In the genomic region with DNA sequence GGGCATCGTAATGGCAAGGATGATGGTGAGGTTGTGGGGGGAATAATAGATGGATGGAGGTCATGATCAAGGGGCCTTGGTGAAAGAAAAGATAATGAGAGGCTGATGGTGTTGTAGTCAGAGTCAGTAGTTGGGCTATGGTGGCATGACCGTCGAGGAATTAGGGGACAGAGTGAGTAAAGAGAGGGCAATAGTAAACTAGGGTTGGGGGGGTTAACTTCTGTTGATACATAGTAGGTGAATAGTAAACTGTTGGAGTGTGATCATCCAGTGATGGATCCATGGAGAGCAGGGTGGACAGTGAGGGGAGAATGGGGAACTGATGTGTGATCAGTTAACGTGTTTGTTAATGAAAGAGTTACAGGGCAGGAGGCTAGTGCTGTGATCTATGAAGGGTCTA, we compare ENCODE assay signal across 9 cellular contexts. TPM values are rescaled to one million over a fixed set of nuclear protein-coding genes. Genes with fewer than 3 reads are reported as not detected.
DNase-seq lines count a peak whose midpoint lies in the region; ATAC-seq and TF ChIP-seq lines count a peak whose summit lies in the region.
"Had no signal": no experiment of that assay in that cellular context is flagged by ENCODE, and none has a peak within 500 bp of the region (broad histone marks: within the 10 kb centered on the region; RNA-seq: fewer than 3 reads in every experiment).

No MANE protein-coding gene starts in this region.

- no peaks in the 10 kb centered on the region for H3K36me3 ChIP-seq in breast epithelium

- H3K27ac ChIP-seq in breast epithelium = peak overlapping the region; percentile 85 to 89

- TF ChIP-seq POLR2A in breast epithelium (IDR thresholded peaks at IDR 0.05) = no peak

- TF ChIP-seq CTCF in breast epithelium (IDR thresholded peaks at IDR 0.05) (no peak), mesothelial cell of epicardium (IDR thresholded peaks at IDR 0.05; ENCODE audit: unreplicated experiment) (no peak)

- DNase-seq in stimulated activated naive CD8-positive, alpha-beta T cell treated with anti-CD3 and anti-CD28 coated beads, Interleukin-15, Interleukin-2, amounts not matched to agents 100 U/mL and 50 U/mL, for 24 hours = no peak
- DNase-seq in breast epithelium (ENCODE audit: low spot score in 2 of 2) (no peak), mesothelial cell of epicardium (ENCODE audit: low spot score in 2 of 2, unreplicated experiment in 2 of 2) (no peak), DMS53 (lab: John Stamatoyannopoulos, UW) (no peak)
- no peak for DNase-seq in central memory CD4-positive, alpha-beta T cell
- DNase-seq: activated CD8-positive, alpha-beta memory T cell treated with anti-CD3 and anti-CD28 coated beads, Interleukin-2, amount 50 U/mL, for 48 hours had no signal

- peaks cover 26% of the 10 kb centered on the region for H3K4me1 Mint-ChIP-seq in stimulated activated naive CD8-positive, alpha-beta T cell treated with anti-CD3 and anti-CD28 coated beads, Interleukin-15, Interleukin-2, amounts not matched to agents 100 ng/mL and 50 ng/mL, for 24 hours (ENCODE audit: low read depth)
- H3K4me1 Mint-ChIP-seq in mesothelial cell of epicardium = peaks cover 19% of the 10 kb centered on the region

- ATAC-seq in stimulated activated naive CD8-positive, alpha-beta T cell treated with anti-CD3 and anti-CD28 coated beads, Interleukin-15, Interleukin-2, amounts not matched to agents 100 U/mL and 50 U/mL, for 24 hours = no peak
- ATAC-seq in HG02885 (IDR thresholded peaks at IDR 0.05; ENCODE audit: poor library complexity, unreplicated experiment) = no peak
- no peak for ATAC-seq in GM21526 (IDR thresholded peaks at IDR 0.05; ENCODE audit: low FRiP score, unreplicated experiment)

- no peaks in the 10 kb centered on the region for H3K9me3 ChIP-seq in breast epithelium

- no peaks in the 10 kb centered on the region for H3K9me3 Mint-ChIP-seq in stimulated activated naive CD8-positive, alpha-beta T cell treated with anti-CD3 and anti-CD28 coated beads, Interleukin-15, Interleukin-2, amounts not matched to agents 100 ng/mL and 50 ng/mL, for 24 hours
- H3K9me3 Mint-ChIP-seq in mesothelial cell of epicardium = peaks cover 16% of the 10 kb centered on the region

- H3K4me3 Mint-ChIP-seq in stimulated activated naive CD8-positive, alpha-beta T cell treated with anti-CD3 and anti-CD28 coated beads, Interleukin-15, Interleukin-2, amounts not matched to agents 100 ng/mL and 50 ng/mL, for 24 hours = peak overlapping the region; percentile 94
- peak overlapping the region; percentile 88 for H3K4me3 Mint-ChIP-seq in mesothelial cell of epicardium

- no peaks in the 10 kb centered on the region for H3K4me1 ChIP-seq in breast epithelium

- peak overlapping the region; percentile 62 to 75 (median 64) for H3K4me3 ChIP-seq in breast epithelium

- peaks cover 35% of the 10 kb centered on the region for H3K36me3 Mint-ChIP-seq in stimulated activated naive CD8-positive, alpha-beta T cell treated with anti-CD3 and anti-CD28 coated beads, Interleukin-15, Interleukin-2, amounts not matched to agents 100 ng/mL and 50 ng/mL, for 24 hours (ENCODE audit: low read depth)
- peaks cover 11% of the 10 kb centered on the region for H3K36me3 Mint-ChIP-seq in mesothelial cell of epicardium

- peaks cover 0 to 26% of the 10 kb centered on the region in 2 donors for H3K27me3 ChIP-seq in breast epithelium

- intact Hi-C loops in breast epithelium (cut with DNase I; ENCODE audit: low total_unique reads) = no loop called here

- peak overlapping the region; percentile 97 for H3K27ac Mint-ChIP-seq in stimulated activated naive CD8-positive, alpha-beta T cell treated with anti-CD3 and anti-CD28 coated beads, Interleukin-15, Interleukin-2, amounts not matched to agents 100 ng/mL and 50 ng/mL, for 24 hours
- H3K27ac Mint-ChIP-seq in mesothelial cell of epicardium = peak overlapping the region; percentile 10

- H3K27me3 Mint-ChIP-seq in stimulated activated naive CD8-positive, alpha-beta T cell treated with anti-CD3 and anti-CD28 coated beads, Interleukin-15, Interleukin-2, amounts not matched to agents 100 ng/mL and 50 ng/mL, for 24 hours = no peaks in the 10 kb centered on the region
- no peaks in the 10 kb centered on the region for H3K27me3 Mint-ChIP-seq in mesothelial cell of epicardium (ENCODE audit: low read depth)

RNA-seq across cellular contexts. Expression of a gene that starts 0.9 kb away (rescaled TPM):
- 10 to 100 TPM; 31.8 to 55.4 (median 34.8) TPM for total RNA-seq in breast epithelium
- 37.5 to 42.2 TPM (median 42.1 TPM) in 3 replicates for total RNA-seq in mesothelial cell of epicardium

RNA-seq across cellular contexts. Expression of a gene that starts 6.9 kb away (rescaled TPM):
- total RNA-seq in breast epithelium (10 to 100 TPM in 1 of 3 donors, 1 to 10 TPM in 1, under 1 TPM in 1; 0.96 to 12.1 (median 3.8) TPM), mesothelial cell of epicardium (9.0 to 10.1 TPM (median 9.6 TPM) in 3 replicates)

RNA-seq across cellular contexts. Expression of a gene that starts 31.9 kb away (rescaled TPM):
- total RNA-seq in breast epithelium (10 to 100 TPM; 12.1 to 22.1 (median 17.0) TPM), mesothelial cell of epicardium (9.7 to 11.0 TPM (median 10.1 TPM) in 3 replicates)

RNA-seq across cellular contexts. Expression of a gene that starts 44.7 kb away (rescaled TPM):
- total RNA-seq in breast epithelium (10 to 100 TPM; 20.3 to 22.0 (median 20.6) TPM), mesothelial cell of epicardium (48.9 to 52.2 TPM (median 50.2 TPM) in 3 replicates)
